8 cellular contexts compared by ENCODE assay signal in genomic region chr6:149545754-149546471, GRCh38. TPM values are rescaled to one million over a fixed set of nuclear protein-coding genes. Genes with fewer than 3 reads are reported as not detected.
A peak's percentile ranks its signal among the peaks of the same experiment; 100 is the strongest.
DNase-seq lines count a peak whose midpoint lies in the region; ATAC-seq and TF ChIP-seq lines count a peak whose summit lies in the region.

Gene PPIL4 (minus strand): TSS chr6:149546043. CDS start chr6:149546005, 38 bp downstream.

- intact Hi-C loops in right lobe of liver (cut with DNase I): no loop called here

- peak within 1 kb of the TSS; percentile 100 for H3K4me3 ChIP-seq in CD4-positive, CD25-positive, alpha-beta regulatory T cell (ENCODE audit: low read depth, low read length)
- H3K4me3 ChIP-seq in right lobe of liver: peak within 1 kb of the TSS; percentile 80 to 91 (median 85)

- peak within 1 kb of the TSS; percentile 98 to 99 (median 99) for H3K4me3 Mint-ChIP-seq in CD4-positive, CD25-positive, alpha-beta regulatory T cell

- H3K9me3 ChIP-seq in CD4-positive, CD25-positive, alpha-beta regulatory T cell (ENCODE audit: control insufficient read depth in 2 of 2, low read length in 2 of 2): no peaks in the 10 kb centered on the region
- H3K9me3 ChIP-seq in right lobe of liver: no peaks in the 10 kb centered on the region

- peak within 1 kb of the TSS; percentile 99 to 100 (median 100) for H3K27ac Mint-ChIP-seq in CD4-positive, CD25-positive, alpha-beta regulatory T cell

- DNase-seq in CD4-positive, CD25-positive, alpha-beta regulatory T cell: peak; percentile 94 to 98 (median 97)
- DNase-seq in NCI-H774 (lab: John Stamatoyannopoulos, UW) (peak; percentile 96), dermis microvascular lymphatic vessel endothelial cell (ENCODE audit: low read depth in 2 of 2) (peak; percentile 87 to 96), right lobe of liver (peak; percentile 96 to 97 (median 97))
- DNase-seq in activated CD4-positive, alpha-beta T cell treated with anti-CD3 and anti-CD28 coated beads, Interleukin-2, amount 50 U/mL, for 48 hours: peak; percentile 96
- DNase-seq in stimulated activated CD4-positive, alpha-beta T cell treated with anti-CD3 and anti-CD28 coated beads, Interleukin-4, amount 100 ng/mL, for 4 hours: peak; percentile 94 to 96

- TF ChIP-seq CTCF in right lobe of liver (IDR thresholded peaks at IDR 0.05): peak; percentile 76 to 88 (median 80)

- peaks cover 11% of the 10 kb centered on the region for H3K27me3 Mint-ChIP-seq in CD4-positive, CD25-positive, alpha-beta regulatory T cell

- peaks cover 26 to 39% (median 33%) of the 10 kb centered on the region in 4 donors for H3K4me1 Mint-ChIP-seq in CD4-positive, CD25-positive, alpha-beta regulatory T cell

- H3K27ac ChIP-seq in CD4-positive, CD25-positive, alpha-beta regulatory T cell (ENCODE audit: insufficient read depth, low read length, poor library complexity, severe bottlenecking): peak within 1 kb of the TSS; percentile 100
- H3K27ac ChIP-seq in right lobe of liver: peak within 1 kb of the TSS; percentile 84 to 97 (median 90)

- peaks cover 28% of the 10 kb centered on the region for H3K4me1 ChIP-seq in CD4-positive, CD25-positive, alpha-beta regulatory T cell (ENCODE audit: control insufficient read depth, insufficient read depth, low read length, poor library complexity, severe bottlenecking)
- H3K4me1 ChIP-seq in right lobe of liver: peaks cover 0 to 23% (median 6%) of the 10 kb centered on the region in 4 donors

- peaks cover under 1% of the 10 kb centered on the region for H3K36me3 Mint-ChIP-seq in CD4-positive, CD25-positive, alpha-beta regulatory T cell

- H3K27me3 ChIP-seq in CD4-positive, CD25-positive, alpha-beta regulatory T cell (ENCODE audit: control insufficient read depth, insufficient read depth, low read length): no peaks in the 10 kb centered on the region
- no peaks in the 10 kb centered on the region for H3K27me3 ChIP-seq in right lobe of liver

- peaks cover 0 to 3% (median 0%) of the 10 kb centered on the region in 7 donors for H3K9me3 Mint-ChIP-seq in CD4-positive, CD25-positive, alpha-beta regulatory T cell

- ATAC-seq in CD4-positive, CD25-positive, alpha-beta regulatory T cell (ENCODE audit: low read depth in 2 of 2): peak; percentile 91 to 95
- peak; percentile 94 for ATAC-seq in GM19372 (IDR thresholded peaks at IDR 0.05; ENCODE audit: low read depth, unreplicated experiment)
- peak; percentile 82 for ATAC-seq in HG03558 (IDR thresholded peaks at IDR 0.05; ENCODE audit: extremely low read depth, unreplicated experiment)
- peak; percentile 97 to 99 (median 98) for ATAC-seq in right lobe of liver

- H3K36me3 ChIP-seq in CD4-positive, CD25-positive, alpha-beta regulatory T cell (ENCODE audit: control insufficient read depth, insufficient read depth, low read length): peaks cover 5% of the 10 kb centered on the region
- H3K36me3 ChIP-seq in right lobe of liver: peaks cover 0 to 2% (median 0%) of the 10 kb centered on the region in 4 donors

- TF ChIP-seq POLR2A in right lobe of liver (IDR thresholded peaks at IDR 0.05): peak; percentile 80

- under 1% methylated on average over 22 of the region's 71 CpGs for WGBS in right lobe of liver (ENCODE audit: insufficient coverage, low coverage, low lambda C conversion rate, missing lambda C conversion rate)

RNA-seq across cellular contexts. Expression of gene PPIL4, which starts in this region (rescaled TPM):
- 40.8 TPM for total RNA-seq in CD4-positive, CD25-positive, alpha-beta regulatory T cell
- 10 to 100 TPM; 10.0 to 13.3 (median 12.0) TPM for polyA plus RNA-seq in CD4-positive, CD25-positive, alpha-beta regulatory T cell
- total RNA-seq in dermis microvascular lymphatic vessel endothelial cell (18.6 and 18.9 TPM in 2 replicates), right lobe of liver (1 to 10 TPM; 7.5 to 9.6 (median 8.7) TPM)

Comparison
In these comparisons a context has a peak if more than half of its experiments do, and no peak if none do; other contexts are left out.
1. Peak in every context shown above with its lines: DNase-seq, ATAC-seq, H3K4me3 ChIP-seq and H3K27ac ChIP-seq.